12 cellular contexts compared by ENCODE assay signal in the genomic region with DNA sequence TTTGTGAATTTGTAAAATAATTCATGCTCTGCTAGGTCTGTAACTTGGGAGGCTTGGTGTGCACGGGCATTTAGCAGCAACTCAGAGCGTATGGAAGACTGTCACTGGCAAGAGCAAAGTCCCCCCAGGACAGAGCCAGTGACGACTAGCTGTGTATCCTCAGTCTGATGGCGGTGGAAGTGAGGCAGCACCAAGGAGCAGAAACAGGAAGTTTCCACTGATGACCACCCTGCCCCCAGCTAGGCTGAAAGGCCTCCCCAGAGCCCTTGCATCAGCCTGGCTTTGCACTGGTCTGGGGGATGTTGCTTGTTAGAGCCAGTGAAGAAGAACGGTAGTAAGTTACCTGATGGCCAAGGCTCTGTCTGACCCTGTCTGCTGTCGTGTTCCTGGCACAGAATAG.
DNase-seq lines count a peak whose midpoint lies in the region; TF ChIP-seq lines count a peak whose summit lies in the region.
"Had no signal": no experiment of that assay in that cellular context is flagged by ENCODE, and none has a peak within 500 bp of the region (broad histone marks: within the 10 kb centered on the region; RNA-seq: fewer than 3 reads in every experiment).

No MANE protein-coding gene starts in this region.

- no peaks in the 10 kb centered on the region for H3K27me3 ChIP-seq in Peyer's patch

- peaks cover 3 to 47% (median 5%) of the 10 kb centered on the region in 4 donors for H3K4me1 ChIP-seq in Peyer's patch

- TF ChIP-seq POLR2A in Peyer's patch (IDR thresholded peaks at IDR 0.05): no peak

- intact Hi-C loops in head of caudate nucleus (cut with DNase I): loop anchor here (10.0 kb wide), 1 partner anchor 53 kb away; no protein-coding TSS in a partner anchor

- no peaks in the 10 kb centered on the region for H3K36me3 ChIP-seq in Peyer's patch

- no peak for TF ChIP-seq CTCF in Peyer's patch (IDR thresholded peaks at IDR 0.05)
- TF ChIP-seq CTCF in progenitor cell of endocrine pancreas (IDR thresholded peaks at IDR 0.05; ENCODE audit: unreplicated experiment): no peak
- no peak for TF ChIP-seq CTCF in GM10266 (IDR thresholded peaks at IDR 0.05; ENCODE audit: control insufficient read depth, insufficient read depth, low read depth, missing control alignments)

- H3K27ac ChIP-seq in Peyer's patch: peak overlapping the region in 3 of 4 donors; percentile 54 to 80 (median 77)
- H3K27ac ChIP-seq: KMS-11 had no signal

- peaks cover 1% of the 10 kb centered on the region for H3K36me3 Mint-ChIP-seq in progenitor cell of endocrine pancreas (ENCODE audit: insufficient read depth)

- H3K4me3 ChIP-seq in Peyer's patch: peak overlapping the region in 2 of 4 donors; percentile 0 to 15

- peak; percentile 38 for DNase-seq in HK-2 (ENCODE audit: unreplicated experiment)
- peak in 2 of 3 donors; percentile 69 to 71 for DNase-seq in Peyer's patch
- DNase-seq in head of caudate nucleus: peak in 24 of 42 donors; percentile 12 to 63 (median 35)
- no peak for DNase-seq in progenitor cell of endocrine pancreas (ENCODE audit: low spot score, unreplicated experiment)
- no peak for DNase-seq in stimulated activated CD4-positive, alpha-beta T cell treated with anti-CD3 and anti-CD28 coated beads, Interleukin-4, amount 100 ng/mL, for 4 hours
- DNase-seq in GM10266 (ENCODE audit: extremely low spot score): no peak
- no peak for DNase-seq in NCI-H82 (lab: John Stamatoyannopoulos, UW)
- DNase-seq: activated CD4-positive, CD25-positive, alpha-beta regulatory T cell; activated naive CD4-positive, alpha-beta T cell treated with anti-CD3 and anti-CD28 coated beads for 36 hours; DMS79 treated with DMSO at 0.1 percent for 48 hours; NCI-H748 treated with DMSO at 0.1 percent for 48 hours had no signal

- no peak overlapping the region for H3K4me3 Mint-ChIP-seq in progenitor cell of endocrine pancreas (ENCODE audit: low read depth)
- H3K4me3 Mint-ChIP-seq: activated naive CD4-positive, alpha-beta T cell treated with anti-CD3 and anti-CD28 coated beads for 36 hours had no signal

- H3K4me1 Mint-ChIP-seq in progenitor cell of endocrine pancreas (ENCODE audit: low read depth): peaks cover 28% of the 10 kb centered on the region

- H3K9me3 Mint-ChIP-seq in progenitor cell of endocrine pancreas (ENCODE audit: low read depth): no peaks in the 10 kb centered on the region
- H3K9me3 Mint-ChIP-seq: activated naive CD4-positive, alpha-beta T cell treated with anti-CD3 and anti-CD28 coated beads for 36 hours had no signal

- no peaks in the 10 kb centered on the region for H3K9me3 ChIP-seq in Peyer's patch

- peak overlapping the region; percentile 7 for H3K27ac Mint-ChIP-seq in progenitor cell of endocrine pancreas
- H3K27ac Mint-ChIP-seq: activated naive CD4-positive, alpha-beta T cell treated with anti-CD3 and anti-CD28 coated beads for 36 hours had no signal

- H3K27me3 Mint-ChIP-seq in progenitor cell of endocrine pancreas: no peaks in the 10 kb centered on the region

Comparison
In these comparisons a context has a peak if more than half of its experiments do, and no peak if none do; other contexts are left out.
1. DNase-seq: peak in HK-2 (single experiment), Peyer's patch (2 of 3) and head of caudate nucleus (24 of 42); none in progenitor cell of endocrine pancreas (single experiment), stimulated activated CD4-positive, alpha-beta T cell treated with anti-CD3 and anti-CD28 coated beads, Interleukin-4, amount 100 ng/mL, for 4 hours (0 of 2), GM10266 (single experiment) and NCI-H82 (single experiment).